ENCODE assay signal across 21 cellular contexts in the genomic region with DNA sequence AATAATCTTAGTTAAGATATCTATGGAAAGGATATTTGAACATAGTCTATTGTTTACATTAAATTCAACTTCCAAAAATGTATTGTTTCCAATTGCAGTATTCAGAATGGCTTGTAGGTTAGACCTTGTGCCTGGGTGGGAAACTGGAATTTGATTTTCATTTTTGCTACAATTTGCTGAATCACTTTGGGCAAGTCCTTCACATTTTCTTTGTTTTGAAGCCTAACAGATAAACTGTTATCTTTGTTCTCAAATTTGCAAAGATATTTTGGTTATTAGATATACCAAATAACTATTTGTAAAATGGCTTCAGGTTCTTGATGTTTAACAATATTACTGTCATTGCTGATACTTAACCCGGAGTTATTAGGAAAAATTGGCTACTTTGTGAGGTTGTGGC.
"Had no signal": no experiment of that assay in that cellular context is flagged by ENCODE, and none has a peak within 500 bp of the region (broad histone marks: within the 10 kb centered on the region; RNA-seq: fewer than 3 reads in every experiment).

No MANE protein-coding gene starts in this region.

- H3K4me3 ChIP-seq: dorsolateral prefrontal cortex, mucosa of descending colon had no signal

- DNase-seq: activated CD4-positive, alpha-beta T cell treated with anti-CD3 and anti-CD28 coated beads for 48 hours; activated CD4-positive, CD25-positive, alpha-beta regulatory T cell; activated CD8-positive, alpha-beta T cell treated with anti-CD3 and anti-CD28 coated beads for 36 hours; activated naive CD4-positive, alpha-beta T cell treated with Interleukin-2 at 50 U/mL for 16 hours; activated naive CD8-positive, alpha-beta T cell treated with anti-CD3 and anti-CD28 coated beads, Interleukin-2, amount 10 ng/mL, durations not matched to agents 7 days and 5 days; activated T-cell treated with anti-CD3 and anti-CD28 coated beads, Interleukin-2, amount 50 U/mL, for 1 hour; amygdala; central memory CD4-positive, alpha-beta T cell; dorsolateral prefrontal cortex; foreskin keratinocyte; hippocampal formation; left colon; mucosa of descending colon; naive thymus-derived CD4-positive, alpha-beta T cell; stimulated activated CD4-positive, alpha-beta T cell treated with anti-CD3 and anti-CD28 coated beads, Interleukin-4, amount 100 ng/mL, for 4 hours; stimulated activated naive CD4-positive, alpha-beta T cell; SW 1271 had no signal

- ATAC-seq: activated CD8-positive, alpha-beta T cell treated with anti-CD3 and anti-CD28 coated beads for 36 hours; activated T-helper 17 cell treated with anti-CD3 and anti-CD28 coated beads, Interleukin-2, amount 50 U/mL, for 72 hours; foreskin keratinocyte; left colon; mucosa of descending colon; naive thymus-derived CD4-positive, alpha-beta T cell had no signal

- H3K9ac ChIP-seq: parathyroid adenoma had no signal

- H3K27me3 ChIP-seq: dorsolateral prefrontal cortex, foreskin keratinocyte had no signal

- FAIRE-seq: colon had no signal

- H3K27ac Mint-ChIP-seq: activated CD8-positive, alpha-beta T cell treated with anti-CD3 and anti-CD28 coated beads for 36 hours; activated naive CD8-positive, alpha-beta T cell treated with anti-CD3 and anti-CD28 coated beads, Interleukin-2, amount 10 ng/mL, durations not matched to agents 7 days and 5 days had no signal

- H3K9me3 ChIP-seq: mucosa of descending colon had no signal

- H2AFZ ChIP-seq: parathyroid adenoma had no signal

- H3K4me3 Mint-ChIP-seq: activated CD8-positive, alpha-beta T cell treated with anti-CD3 and anti-CD28 coated beads for 36 hours; activated naive CD8-positive, alpha-beta T cell treated with anti-CD3 and anti-CD28 coated beads, Interleukin-2, amount 10 ng/mL, durations not matched to agents 7 days and 5 days; activated T-helper 17 cell treated with anti-CD3 and anti-CD28 coated beads, Interleukin-2, amount 50 U/mL, for 72 hours; brain; naive thymus-derived CD4-positive, alpha-beta T cell had no signal

- H3K27me3 Mint-ChIP-seq: activated CD8-positive, alpha-beta T cell treated with anti-CD3 and anti-CD28 coated beads for 36 hours; activated naive CD8-positive, alpha-beta T cell treated with anti-CD3 and anti-CD28 coated beads, Interleukin-2, amount 10 ng/mL, durations not matched to agents 7 days and 5 days; activated T-helper 17 cell treated with anti-CD3 and anti-CD28 coated beads, Interleukin-2, amount 50 U/mL, for 72 hours; brain; naive thymus-derived CD4-positive, alpha-beta T cell had no signal

- H3K9me3 Mint-ChIP-seq: activated T-helper 17 cell treated with anti-CD3 and anti-CD28 coated beads, Interleukin-2, amount 50 U/mL, for 72 hours had no signal

- H3K27ac ChIP-seq: foreskin keratinocyte, parathyroid adenoma had no signal
